In the genomic region with DNA sequence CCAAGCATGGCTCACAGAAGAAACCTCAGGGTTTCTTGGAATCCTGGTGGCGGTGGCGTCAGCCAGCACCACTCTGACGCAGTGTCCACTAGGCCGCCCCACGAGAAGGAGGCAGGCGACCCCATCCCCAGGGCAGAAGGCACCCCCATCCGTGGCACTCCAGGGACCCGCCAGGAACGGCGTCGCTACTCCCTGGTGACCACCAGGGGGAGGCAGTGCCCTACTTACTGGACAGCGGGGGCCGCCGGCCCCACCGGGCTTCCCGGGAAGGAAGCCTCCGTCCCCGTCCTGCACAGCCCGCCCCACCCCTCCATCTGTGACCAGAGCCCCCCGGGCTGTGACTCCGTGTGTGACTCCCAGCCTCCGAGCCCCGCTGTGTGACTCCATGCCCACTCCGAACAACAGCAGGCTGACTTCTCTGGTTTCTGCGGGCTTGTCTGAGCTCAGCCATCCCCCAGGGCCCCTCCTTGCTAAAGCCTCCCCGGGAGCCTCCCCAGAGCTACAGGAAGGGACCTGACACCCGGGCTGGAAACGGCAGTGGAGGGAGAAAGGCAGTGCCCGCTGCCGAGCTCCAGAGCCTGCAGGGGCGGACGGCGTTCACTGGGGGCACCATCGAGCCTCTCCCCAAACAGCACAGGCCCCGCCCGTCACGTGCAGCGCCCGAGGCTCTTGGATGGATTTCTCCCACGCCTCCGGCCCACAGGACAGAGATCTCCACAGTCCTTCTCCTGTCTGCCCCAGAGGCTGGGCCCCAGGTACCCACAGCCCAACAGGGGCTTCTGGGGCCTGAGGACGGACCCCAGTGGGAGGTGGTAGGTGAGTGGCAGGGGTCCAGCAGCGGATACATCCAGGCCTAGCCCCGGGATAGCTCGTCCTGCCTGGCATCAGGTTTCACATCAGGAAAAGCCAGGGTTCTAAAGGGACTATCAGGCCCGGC, we compare ENCODE assay signal across 8 cellular contexts. TPM values are rescaled to one million over a fixed set of nuclear protein-coding genes. Genes with fewer than 3 reads are reported as not detected.
A peak's percentile ranks its signal among the peaks of the same experiment; 100 is the strongest.
DNase-seq lines count a peak whose midpoint lies in the region; FAIRE-seq and TF ChIP-seq lines count a peak whose summit lies in the region.

No MANE protein-coding gene starts in this region.

- H3K4me3 Mint-ChIP-seq in activated T-cell treated with anti-CD3 and anti-CD28 coated beads, Interleukin-2, amount 50 U/mL, for 24 hours = peak overlapping the region; percentile 82

- no peaks in the 10 kb centered on the region for H3K79me2 ChIP-seq in PC-9 (ENCODE audit: low read depth)

- peaks cover 5% of the 10 kb centered on the region; the same call in 1 of the 2 replicates for H3K4me1 ChIP-seq in PC-9 (replicated peaks; ENCODE audit: insufficient read depth)
- H3K4me1 ChIP-seq in esophagus (ENCODE audit: control insufficient read depth in 2 of 2, insufficient read depth in 2 of 2, low read length in 1 of 2) = peaks cover 0 to 10% of the 10 kb centered on the region in 2 donors
- H3K4me1 ChIP-seq in mucosa of rectum (ENCODE audit: control insufficient read depth in 2 of 2, insufficient read depth in 2 of 2, low read length in 2 of 2) = peaks cover 5 to 13% of the 10 kb centered on the region in 2 donors

- peaks cover 2% of the 10 kb centered on the region for H3K27me3 Mint-ChIP-seq in activated T-cell treated with anti-CD3 and anti-CD28 coated beads, Interleukin-2, amount 50 U/mL, for 24 hours

- peak overlapping the region; percentile 83 for H2AFZ ChIP-seq in PC-9

- 1 to 2% methylated on average over 45 to 46 of the region's 46 CpGs for WGBS in esophagus, 2 donors

- H3K9me3 Mint-ChIP-seq in activated T-cell treated with anti-CD3 and anti-CD28 coated beads, Interleukin-2, amount 50 U/mL, for 24 hours = no peaks in the 10 kb centered on the region

- no peaks in the 10 kb centered on the region for H3K36me3 ChIP-seq in PC-9 (ENCODE audit: low read depth)
- no peaks in the 10 kb centered on the region for H3K36me3 ChIP-seq in esophagus (ENCODE audit: control insufficient read depth in 2 of 2, insufficient read depth in 2 of 2, low read length in 1 of 2)
- H3K36me3 ChIP-seq in mucosa of rectum (ENCODE audit: control insufficient read depth in 2 of 2, insufficient read depth in 2 of 2, low read length in 2 of 2) = no peaks in the 10 kb centered on the region

- H3K36me3 Mint-ChIP-seq in activated T-cell treated with anti-CD3 and anti-CD28 coated beads, Interleukin-2, amount 50 U/mL, for 24 hours (ENCODE audit: low read depth) = no peaks in the 10 kb centered on the region

- H3F3A ChIP-seq in PC-9 (ENCODE audit: insufficient read depth, low read depth) = no peaks in the 10 kb centered on the region; the same call in 1 of the 2 replicates

- peak overlapping the region; percentile 93 for H3K4me2 ChIP-seq in PC-9

- H4K20me1 ChIP-seq in PC-9 (ENCODE audit: insufficient read depth) = no peaks in the 10 kb centered on the region

- H3K27me3 ChIP-seq in AG04450 (ENCODE audit: control insufficient read depth, insufficient read depth, low read length) (no peaks in the 10 kb centered on the region), PC-9 (ENCODE audit: insufficient read depth, low read depth) (no peaks in the 10 kb centered on the region), esophagus (ENCODE audit: control insufficient read depth in 1 of 2, insufficient read depth in 2 of 2, low read length in 2 of 2) (no peaks in the 10 kb centered on the region), mucosa of rectum (ENCODE audit: control insufficient read depth in 2 of 2, insufficient read depth in 2 of 2, low read length in 2 of 2) (no peaks in the 10 kb centered on the region)

- CTCF ChIA-PET in AG04450 (lab: Charles Lee) = interaction anchor here (0.6 to 5.2 kb wide), 75 partner anchors 9 to 1334 kb away, joined by 3 to 94 read pairs (median 4); partner anchors contain the start of genes HP1BP3 and KIF17
- CTCF ChIA-PET in PC-9 (lab: Charles Lee) = interaction anchor here (0.6 to 1.2 kb wide), 13 partner anchors 9 to 1279 kb away, joined by 3 to 12 read pairs (median 4); no protein-coding TSS in a partner anchor

- H3K27ac ChIP-seq in AG04450 (ENCODE audit: low read depth, low read length) (peak overlapping the region; percentile 99), PC-9 (peak overlapping the region; percentile 53; the same call in 1 of the 2 replicates), esophagus (ENCODE audit: low read depth in 2 of 2, low read length in 1 of 2) (peak overlapping the region; percentile 77 to 86), mucosa of rectum (ENCODE audit: low read depth in 2 of 2, low read length in 2 of 2) (peak overlapping the region; percentile 56 to 57)

- DNase-seq in AG04450 (ENCODE audit: low read depth, low spot score) (peak; percentile 90), GM19239 (ENCODE audit: insufficient read length, low spot score) (peak; percentile 96), KG1 (lab: John Stamatoyannopoulos, UW) (peak; percentile 44), PC-9 (peak; percentile 67 to 90)
- DNase-seq in activated T-cell treated with anti-CD3 and anti-CD28 coated beads, Interleukin-2, amount 50 U/mL, for 24 hours = peak; percentile 84
- peak; percentile 57 to 66 for DNase-seq in stimulated activated CD8-positive, alpha-beta memory T cell treated with anti-CD3 and anti-CD28 coated beads, Interleukin-2, amount 100 ng/mL, for 48 hours (ENCODE audit: low read depth in 2 of 2)

- H3K9ac ChIP-seq in mucosa of rectum (ENCODE audit: low read depth in 1 of 2, low read length in 2 of 2) = peak overlapping the region; percentile 52 to 61

- no peaks in the 10 kb centered on the region for H3K9me2 ChIP-seq in PC-9 (ENCODE audit: insufficient read depth)

- peak overlapping the region; percentile 79 for H3K27ac Mint-ChIP-seq in activated T-cell treated with anti-CD3 and anti-CD28 coated beads, Interleukin-2, amount 50 U/mL, for 24 hours

- peak overlapping the region; percentile 65 for H3K4me3 ChIP-seq in AG04450 (ENCODE audit: low read depth, low read length)
- H3K4me3 ChIP-seq in PC-9 = peak overlapping the region; percentile 65; the same call in 1 of the 2 replicates
- H3K4me3 ChIP-seq in esophagus (ENCODE audit: low read depth in 1 of 2, low read length in 2 of 2) = peak overlapping the region; percentile 43 to 51
- H3K4me3 ChIP-seq in mucosa of rectum (ENCODE audit: low read length in 2 of 2) = peak overlapping the region; percentile 65 to 76

- H3K4me1 Mint-ChIP-seq in activated T-cell treated with anti-CD3 and anti-CD28 coated beads, Interleukin-2, amount 50 U/mL, for 24 hours (ENCODE audit: low read depth) = peaks cover 9% of the 10 kb centered on the region

- POLR2A ChIA-PET in AG04450 (lab: Yijun Ruan, JAX) (interaction anchor here (0.5 to 1.5 kb wide), 13 partner anchors 21 to 498 kb away, joined by 3 to 9 read pairs (median 4); partner anchors contain the start of genes DDOST, HP1BP3, KIF17 and SH2D5), PC-9 (lab: Charles Lee; ENCODE audit: unreplicated experiment) (interaction anchor here (0.6 to 0.7 kb wide), 2 partner anchors 285 to 498 kb away, joined by 3 to 6 read pairs; no protein-coding TSS in a partner anchor)

- BruUV-seq in PC-9 (replicated peaks; lab: Mats Ljungman, UMichigan) = no TSS peak

- H3K9me3 ChIP-seq in AG04450 (ENCODE audit: control insufficient read depth, insufficient read depth, low read length) (peaks cover 4% of the 10 kb centered on the region; the same call in 1 of the 2 replicates), PC-9 (ENCODE audit: insufficient read depth, low read depth) (no peaks in the 10 kb centered on the region), esophagus (ENCODE audit: control insufficient read depth in 2 of 2, insufficient read depth in 1 of 2, low read depth in 1 of 2, low read length in 1 of 2) (no peaks in the 10 kb centered on the region), mucosa of rectum (ENCODE audit: control insufficient read depth in 2 of 2, low read length in 2 of 2) (no peaks in the 10 kb centered on the region)

- TF ChIP-seq CTCF in AG04450 (IDR thresholded peaks at IDR 0.05; ENCODE audit: low read depth, low read length) (peak; percentile 81), PC-9 (conservative IDR thresholded peaks at IDR 0.05) (peak; percentile 84)

- FAIRE-seq in GM19239 (lab: Jason Lieb, UNC) = peak; percentile 97

- intact Hi-C loops in PC-9 (cut with micrococcal nuclease; ENCODE audit: unreplicated experiment) = loop anchor here (1.0 to 5.0 kb wide), 2 partner anchors 36 to 499 kb away; partner anchors contain the start of gene SH2D5

RNA-seq across cellular contexts. Expression of gene KIF17, which starts 21.1 kb away (rescaled TPM):
- polyA plus RNA-seq in AG04450 (2011; rRNA removed) (2.7 and 2.8 TPM in 2 replicates), esophagus (under 1 TPM; 0.45 to 0.48 TPM)
- polyA minus RNA-seq in AG04450 (2011; rRNA and poly(A)+ RNA removed) = 3.1 and 3.6 TPM in 2 replicates
- total RNA-seq in PC-9 (2021) = 1.2 and 1.7 TPM in 2 replicates

RNA-seq across cellular contexts. Expression of gene DDOST, which starts 35.5 kb away (rescaled TPM):
- polyA plus RNA-seq in AG04450 (2011; rRNA removed) = 494 and 553 TPM in 2 replicates
- polyA minus RNA-seq in AG04450 (2011; rRNA and poly(A)+ RNA removed) = 199 and 233 TPM in 2 replicates
- 210 and 251 TPM in 2 replicates for total RNA-seq in PC-9 (2021)
- polyA plus RNA-seq in esophagus = 100 to 1,000 TPM in 1 of 2 donors, 10 to 100 TPM in 1; 73.2 to 126 TPM

RNA-seq across cellular contexts. Expression of gene SH2D5, which starts 35.8 kb away (rescaled TPM):
- 4.9 and 6.5 TPM in 2 replicates for polyA plus RNA-seq in AG04450 (2011; rRNA removed)
- 3.5 and 5.3 TPM in 2 replicates for polyA minus RNA-seq in AG04450 (2011; rRNA and poly(A)+ RNA removed)
- 1.1 and 1.5 TPM in 2 replicates for total RNA-seq in PC-9 (2021)
- polyA plus RNA-seq in esophagus = under 1 TPM; 0.12 to 0.27 TPM

Comparison
In these comparisons a context has a peak if more than half of its experiments do, and no peak if none do; other contexts are left out.
1. Peak in every context shown above with its lines: DNase-seq, H3K4me3 ChIP-seq and H3K27ac ChIP-seq.
2. DNase-seq: peak in every context shown above with its lines; median percentile 96 in GM19239; 90 in AG04450; 84 in activated T-cell treated with anti-CD3 and anti-CD28 coated beads, Interleukin-2, amount 50 U/mL, for 24 hours; 78 in PC-9; 62 in stimulated activated CD8-positive, alpha-beta memory T cell treated with anti-CD3 and anti-CD28 coated beads, Interleukin-2, amount 100 ng/mL, for 48 hours; 44 in KG1.